Comparison of ENCODE assay signal across 8 cellular contexts in the genomic region with DNA sequence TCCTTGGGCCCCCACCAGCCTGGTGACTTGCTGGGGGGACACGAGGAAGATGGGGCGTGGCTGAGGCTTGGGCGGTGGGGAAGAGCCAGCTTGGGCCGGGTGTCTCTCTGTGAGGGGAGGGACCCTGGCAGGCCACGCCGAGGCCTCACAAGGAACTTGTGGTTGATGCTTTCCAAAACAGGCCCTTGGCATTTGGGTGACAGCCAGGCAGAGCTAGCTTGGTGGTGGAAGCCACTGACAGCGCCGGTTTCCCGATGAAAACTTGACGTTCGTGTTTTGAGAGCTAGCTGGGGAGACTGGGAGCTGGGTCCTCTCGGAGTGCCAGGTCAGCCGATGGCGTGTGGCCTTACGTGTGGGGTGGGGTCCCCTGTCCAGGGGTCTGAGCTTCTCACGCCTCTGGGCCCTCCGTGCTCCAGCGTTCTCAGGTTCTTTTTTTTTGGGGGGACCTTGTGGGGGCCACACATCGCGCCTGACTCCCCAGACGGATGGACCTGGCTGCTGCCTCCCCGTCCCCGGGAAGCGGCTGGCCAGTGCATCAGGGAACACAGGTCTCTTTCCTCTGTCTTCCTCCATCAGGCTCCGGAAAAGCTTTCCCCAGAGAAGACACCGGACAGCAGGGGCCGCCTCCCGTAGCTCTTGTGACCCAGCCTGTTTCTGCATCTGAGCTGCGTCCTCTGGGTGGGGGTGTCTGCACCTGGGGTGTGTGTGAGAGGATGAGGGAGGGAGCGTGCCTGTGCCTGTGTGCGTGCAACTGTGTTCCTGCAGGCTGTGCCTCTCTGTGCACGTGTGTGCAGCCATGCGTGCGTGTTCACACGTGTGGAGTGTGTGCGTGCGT.
DNase-seq lines count a peak whose midpoint lies in the region; ATAC-seq and TF ChIP-seq lines count a peak whose summit lies in the region.

No MANE protein-coding gene starts in this region.

- CTCF ChIA-PET in activated CD4-positive, alpha-beta memory T cell treated with anti-CD3 and anti-CD28 coated beads, Interleukin-2, amount 10 ng/mL, durations not matched to agents 7 days and 5 days (lab: Charles Lee) = interaction anchor here (0.7 to 1.5 kb wide), 7 partner anchors 8 to 480 kb away, joined by 3 to 7 read pairs (median 3); no protein-coding TSS in a partner anchor

- no peak overlapping the region for H3K4me3 Mint-ChIP-seq in activated CD4-positive, alpha-beta memory T cell treated with anti-CD3 and anti-CD28 coated beads, Interleukin-2, amount 10 ng/mL, durations not matched to agents 7 days and 5 days

- TF ChIP-seq CTCF in gastroesophageal sphincter (IDR thresholded peaks at IDR 0.05) = no peak

- POLR2A ChIA-PET in activated CD4-positive, alpha-beta memory T cell treated with anti-CD3 and anti-CD28 coated beads, Interleukin-2, amount 10 ng/mL, durations not matched to agents 7 days and 5 days (lab: Charles Lee) = no interaction called here

- no peak for TF ChIP-seq EP300 in gastroesophageal sphincter (IDR thresholded peaks at IDR 0.05)

- H3K9me3 ChIP-seq in gastroesophageal sphincter = no peaks in the 10 kb centered on the region

- ATAC-seq in GM19328 (IDR thresholded peaks at IDR 0.05; ENCODE audit: unreplicated experiment) (peak; percentile 30), HG03342 (IDR thresholded peaks at IDR 0.05; ENCODE audit: unreplicated experiment) (peak; percentile 35), HG02970 (IDR thresholded peaks at IDR 0.05; ENCODE audit: low FRiP score, unreplicated experiment) (no peak), gastroesophageal sphincter (no peak)

- peaks cover 0 to 19% (median 0%) of the 10 kb centered on the region in 3 donors for H3K4me1 ChIP-seq in gastroesophageal sphincter

- H3K4me3 ChIP-seq in gastroesophageal sphincter = peak overlapping the region in 1 of 2 donors; percentile 41

- DNase-seq in CD1c-positive myeloid dendritic cell (ENCODE audit: extremely low spot score) (peak; percentile 7), myocyte (ENCODE audit: low read depth) (peak; percentile 56), NCI-H446 (lab: John Stamatoyannopoulos, UW) (no peak)
- peak; percentile 21 for DNase-seq in activated CD4-positive, alpha-beta memory T cell treated with anti-CD3 and anti-CD28 coated beads, Interleukin-2, amount 10 ng/mL, durations not matched to agents 7 days and 5 days

- no peaks in the 10 kb centered on the region for H3K36me3 ChIP-seq in gastroesophageal sphincter

- 7% methylated on average over 3 of the region's 37 CpGs; no CpG with 5 or more reads in 1 of the 2 donors for WGBS in gastroesophageal sphincter (ENCODE audit: low coverage in 1 of 2), 2 donors

- H3K9me3 Mint-ChIP-seq in activated CD4-positive, alpha-beta memory T cell treated with anti-CD3 and anti-CD28 coated beads, Interleukin-2, amount 10 ng/mL, durations not matched to agents 7 days and 5 days = no peaks in the 10 kb centered on the region

- H3K27ac ChIP-seq in gastroesophageal sphincter = no peak overlapping the region

- H3K27me3 Mint-ChIP-seq in activated CD4-positive, alpha-beta memory T cell treated with anti-CD3 and anti-CD28 coated beads, Interleukin-2, amount 10 ng/mL, durations not matched to agents 7 days and 5 days = peaks cover 31% of the 10 kb centered on the region

- H3K36me3 Mint-ChIP-seq in activated CD4-positive, alpha-beta memory T cell treated with anti-CD3 and anti-CD28 coated beads, Interleukin-2, amount 10 ng/mL, durations not matched to agents 7 days and 5 days (ENCODE audit: low read depth) = no peaks in the 10 kb centered on the region

- H3K27ac Mint-ChIP-seq in activated CD4-positive, alpha-beta memory T cell treated with anti-CD3 and anti-CD28 coated beads, Interleukin-2, amount 10 ng/mL, durations not matched to agents 7 days and 5 days = no peak overlapping the region

- H3K4me1 Mint-ChIP-seq in activated CD4-positive, alpha-beta memory T cell treated with anti-CD3 and anti-CD28 coated beads, Interleukin-2, amount 10 ng/mL, durations not matched to agents 7 days and 5 days = peaks cover 3% of the 10 kb centered on the region

- H3K27me3 ChIP-seq in gastroesophageal sphincter = peaks cover 96% of the 10 kb centered on the region

- no peak for TF ChIP-seq POLR2A in gastroesophageal sphincter (IDR thresholded peaks at IDR 0.05)

Comparison
In these comparisons a context has a peak if more than half of its experiments do, and no peak if none do; other contexts are left out.
1. DNase-seq: peak in CD1c-positive myeloid dendritic cell (single experiment), activated CD4-positive, alpha-beta memory T cell treated with anti-CD3 and anti-CD28 coated beads, Interleukin-2, amount 10 ng/mL, durations not matched to agents 7 days and 5 days (single experiment) and myocyte (single experiment); none in NCI-H446 (0 of 2).
2. ATAC-seq: peak in GM19328 (single experiment) and HG03342 (single experiment); none in HG02970 (single experiment) and gastroesophageal sphincter (single experiment).